ENCODE assay signal across 8 cellular contexts in the genomic region with DNA sequence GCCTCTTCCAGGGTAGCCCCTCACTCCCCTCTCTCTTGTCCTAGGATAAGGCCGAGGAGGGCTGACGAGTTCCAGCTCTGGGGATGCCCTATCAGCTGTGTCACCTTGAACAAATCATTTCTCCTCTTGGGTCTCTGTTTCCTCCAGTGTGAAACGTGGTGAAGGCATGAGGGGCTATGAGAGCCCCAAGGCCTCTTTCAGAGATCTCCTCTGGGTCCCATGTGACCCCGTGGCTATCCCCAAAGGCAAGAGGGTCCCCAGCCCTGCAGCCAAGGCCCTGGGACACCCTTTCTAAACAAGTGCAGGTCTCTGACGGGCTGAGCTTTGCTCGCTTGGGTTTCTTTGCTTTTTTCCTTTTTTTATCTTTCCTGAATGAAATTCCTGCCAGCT. TPM values are rescaled to one million over a fixed set of nuclear protein-coding genes. Genes with fewer than 3 reads are reported as not detected.
DNase-seq lines count a peak whose midpoint lies in the region; ATAC-seq and TF ChIP-seq lines count a peak whose summit lies in the region.

No MANE protein-coding gene starts in this region.

- H3K4me3 ChIP-seq in GM06990 (replicated peaks; ENCODE audit: low read depth, low read length), result peak overlapping the region; percentile 13; the same call in 1 of the 2 replicates
- H3K4me3 ChIP-seq in esophagus muscularis mucosa, result peak overlapping the region; percentile 51 to 63 (median 51)
- peak overlapping the region; percentile 52 for H3K4me3 ChIP-seq in psoas muscle

- WGBS in esophagus muscularis mucosa, result 14% methylated on average over 6 of the region's 6 CpGs
- 3 to 9% (median 7%) methylated on average over 6 of the region's 6 CpGs for WGBS in psoas muscle, 3 donors

- TF ChIP-seq CTCF in GM06990 (IDR thresholded peaks at IDR 0.05; ENCODE audit: insufficient read depth, low read length, poor library complexity, severe bottlenecking) (no peak), RWPE1 (conservative IDR thresholded peaks at IDR 0.05; ENCODE audit: low read depth) (no peak), esophagus muscularis mucosa (IDR thresholded peaks at IDR 0.05) (no peak), psoas muscle (IDR thresholded peaks at IDR 0.05) (no peak)

- POLR2A ChIA-PET in RWPE1 (lab: Yijun Ruan, JAX; ENCODE audit: low non-redundant PET), result no interaction called here

- ATAC-seq in psoas muscle, result no peak
- no peak for ATAC-seq in HG02973 (IDR thresholded peaks at IDR 0.05; ENCODE audit: unreplicated experiment)

- CTCF ChIA-PET in RWPE1 (lab: Yijun Ruan, JAX), result interaction anchor here (0.6 to 3.9 kb wide), 21 partner anchors 12 to 187 kb away, joined by 3 to 35 read pairs (median 4); no protein-coding TSS in a partner anchor

- H3K27me3 ChIP-seq in GM06990 (replicated peaks; ENCODE audit: control insufficient read depth, insufficient read depth, low read length) (no peaks in the 10 kb centered on the region; the same call in 1 of the 2 replicates), esophagus muscularis mucosa (peaks cover 0 to 27% (median 0%) of the 10 kb centered on the region in 4 donors), psoas muscle (ENCODE audit: insufficient read depth in 3 of 3, low read length in 2 of 3) (peaks cover 0 to 24% (median 11%) of the 10 kb centered on the region in 3 donors)

- no peak for TF ChIP-seq EP300 in esophagus muscularis mucosa (IDR thresholded peaks at IDR 0.05)

- H3K4me1 ChIP-seq in esophagus muscularis mucosa (peaks cover 13 to 25% (median 22%) of the 10 kb centered on the region in 4 donors), psoas muscle (no peaks in the 10 kb centered on the region)

- no peaks in the 10 kb centered on the region for H3K36me3 ChIP-seq in GM06990 (ENCODE audit: control insufficient read depth, insufficient read depth, low read length)
- H3K36me3 ChIP-seq in esophagus muscularis mucosa, result no peaks in the 10 kb centered on the region
- H3K36me3 ChIP-seq in psoas muscle (ENCODE audit: insufficient read depth in 1 of 2, low read depth in 1 of 2), result no peaks in the 10 kb centered on the region

- DNase-seq in GM06990 (ENCODE audit: extremely low read depth, insufficient read length), result no peak
- no peak for DNase-seq in RWPE1 (ENCODE audit: low spot score)
- no peak for DNase-seq in esophagus muscularis mucosa (ENCODE audit: extremely low spot score)
- no peak for DNase-seq in psoas muscle
- no peak for DNase-seq in NCI-H128 (lab: John Stamatoyannopoulos, UW; ENCODE audit: unreplicated experiment)
- no peak for DNase-seq in SIG-M5 treated with dmso at 0.1 percent for 504 hours (lab: John Stamatoyannopoulos, UW; ENCODE audit: unreplicated experiment)
- no peak for DNase-seq in LoVo (ENCODE audit: low spot score)

- TF ChIP-seq POLR2A in esophagus muscularis mucosa (IDR thresholded peaks at IDR 0.05; ENCODE audit: low read depth), result no peak

- H3K9me3 ChIP-seq in esophagus muscularis mucosa (no peaks in the 10 kb centered on the region), psoas muscle (no peaks in the 10 kb centered on the region)

- intact Hi-C loops in esophagus muscularis mucosa (cut with DNase I) (no loop called here), psoas muscle (cut with DNase I) (loop anchor here in 1 of 2 donors (10.0 kb wide), 1 partner anchor 84 kb away; no protein-coding TSS in a partner anchor)

- H3K27ac ChIP-seq in RWPE1 (peak overlapping the region; percentile 25), esophagus muscularis mucosa (replicated peaks in 1 of 4) (peak overlapping the region in 1 of 4 donors; percentile 58), psoas muscle (no peak overlapping the region)

RNA-seq across cellular contexts. Expression of a gene that starts 25.5 kb away (rescaled TPM):
- total RNA-seq in esophagus muscularis mucosa, result 10 to 100 TPM; 50.0 to 57.8 (median 52.5) TPM
- 10 to 100 TPM; 13.5 to 22.6 (median 19.5) TPM for total RNA-seq in psoas muscle
- 10 to 100 TPM; 12.2 to 29.8 (median 26.3) TPM for polyA plus RNA-seq in psoas muscle
